Comparison of ENCODE assay signal across 28 cellular contexts in the genomic region with DNA sequence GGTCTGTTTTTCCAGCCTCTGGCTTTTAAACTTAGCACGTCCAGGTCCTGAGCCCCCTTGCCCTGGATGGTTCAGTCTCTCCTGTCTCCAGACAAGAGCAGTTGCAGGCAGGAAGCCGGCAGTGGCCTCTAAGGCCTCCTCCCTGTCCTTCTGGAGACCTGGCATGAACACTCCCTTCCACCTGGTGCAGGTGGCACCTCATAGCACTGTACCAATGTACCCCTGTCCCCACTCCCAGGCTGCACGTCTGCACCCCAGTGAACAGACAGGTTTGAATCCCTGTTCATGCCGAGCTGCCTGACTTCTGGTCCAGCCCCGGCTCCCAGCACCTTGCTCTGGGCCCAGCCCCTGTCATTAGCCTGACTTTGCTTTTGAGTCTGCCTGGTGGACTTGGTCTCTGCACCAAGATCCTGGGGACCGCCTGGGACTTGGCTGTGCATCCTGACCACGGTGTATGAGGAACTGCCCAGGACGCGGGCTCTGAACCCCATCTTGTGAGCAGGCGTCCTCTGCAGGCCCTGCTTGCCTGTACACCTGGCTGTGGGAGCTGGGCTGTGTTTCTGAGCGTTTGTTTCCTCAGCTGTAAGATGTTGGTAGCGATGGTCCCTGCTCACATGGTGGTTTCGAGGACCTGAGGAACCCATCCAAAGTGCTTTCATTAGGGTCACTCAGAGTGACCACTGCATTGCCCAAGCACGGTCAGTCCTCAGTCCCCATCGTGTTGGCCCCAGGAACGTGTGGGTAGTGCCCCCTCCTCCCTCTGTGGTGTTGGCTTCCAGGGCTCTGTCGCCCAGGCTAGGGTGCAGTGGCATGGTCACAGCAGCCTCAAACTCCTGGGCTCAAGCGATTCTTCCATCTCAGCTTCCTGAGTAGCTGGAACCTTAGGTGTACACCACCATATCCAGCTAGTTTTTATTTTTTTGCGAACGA.
DNase-seq lines count a peak whose midpoint lies in the region; ATAC-seq, FAIRE-seq and TF ChIP-seq lines count a peak whose summit lies in the region.
"Had no signal": no experiment of that assay in that cellular context is flagged by ENCODE, and none has a peak within 500 bp of the region (broad histone marks: within the 10 kb centered on the region; RNA-seq: fewer than 3 reads in every experiment).

No MANE protein-coding gene starts in this region.

- no peak overlapping the region for H4K91ac ChIP-seq in H1 (replicated peaks; ENCODE audit: insufficient read length, low read length)
- H4K91ac ChIP-seq in neuronal stem cell (ENCODE audit: low read depth, low read length, poor library complexity), result no peak overlapping the region

- H2BK20ac ChIP-seq in H1 (ENCODE audit: low read length), result no peak overlapping the region

- H3K79me1 ChIP-seq in H1 (ENCODE audit: low read depth, low read length) (no peaks in the 10 kb centered on the region), neuronal stem cell (ENCODE audit: low read depth, low read length) (peaks cover 1% of the 10 kb centered on the region)

- H2BK5ac ChIP-seq in H1 (ENCODE audit: low read depth, low read length) (no peak overlapping the region), neuronal stem cell (ENCODE audit: low read length) (no peak overlapping the region)

- H3K79me2 ChIP-seq in H1 (ENCODE audit: control insufficient read depth in 1 of 2, insufficient read depth in 2 of 2, low read length in 2 of 2), result no peaks in the 10 kb centered on the region

- H2AFZ ChIP-seq in H1 (ENCODE audit: low read length) (no peak overlapping the region), neuronal stem cell (ENCODE audit: low read length) (no peak overlapping the region)

- H3K23ac ChIP-seq in H1 (ENCODE audit: insufficient read length), result no peak overlapping the region
- peak overlapping the region; percentile 25 for H3K23ac ChIP-seq in neuronal stem cell (ENCODE audit: low read depth, low read length, poor library complexity)

- no peak overlapping the region for H3K56ac ChIP-seq in H1 (replicated peaks; ENCODE audit: insufficient read length, low read depth, low read length)

- H2BK15ac ChIP-seq in H1 (ENCODE audit: low read length) (no peak overlapping the region), neuronal stem cell (ENCODE audit: low read length) (no peak overlapping the region)

- H3K27me3 ChIP-seq in RWPE2 (ENCODE audit: insufficient read depth, poor library complexity, severe bottlenecking) (no peaks in the 10 kb centered on the region), H1 (replicated peaks in 1 of 4; ENCODE audit: control insufficient read depth in 3 of 4, extremely low read depth in 1 of 4, insufficient read depth in 3 of 4, low read length in 3 of 4) (no peaks in the 10 kb centered on the region), neuronal stem cell (ENCODE audit: control insufficient read depth in 3 of 3, insufficient read depth in 3 of 3, low read depth in 1 of 3, low read length in 3 of 3) (peaks cover 0 to 6% (median 0%) of the 10 kb centered on the region in 3 experiments), upper lobe of right lung (no peaks in the 10 kb centered on the region)
- H3K27me3 ChIP-seq: SJCRH30 had no signal

- peak; percentile 33 for DNase-seq in RWPE2 (ENCODE audit: low spot score)
- DNase-seq in H1 (ENCODE audit: low read depth in 1 of 2, low spot score in 2 of 2), result no peak
- no peak for DNase-seq in neuronal stem cell (ENCODE audit: low spot score)
- DNase-seq in upper lobe of right lung, result peak; percentile 49
- DNase-seq in stimulated activated CD4-positive, alpha-beta T cell treated with anti-CD3 and anti-CD28 coated beads, Interleukin-15, amount 100 ng/mL, for 24 hours, result no peak
- DNase-seq in NCI-H2196 treated with DMSO at 0.1 percent for 48 hours (lab: John Stamatoyannopoulos, UW; ENCODE audit: unreplicated experiment), result no peak
- DNase-seq: C1 segment of cervical spinal cord; CD4-positive, alpha-beta memory T cell; DMS 273 treated with DMSO at 0.1 percent for 48 hours; DMS79; EL; GDM1; GOT3; Karpas-422; NCI-H1092; NCI-H1436; NCI-H187; NCI-H2081 treated with DMSO at 0.1 percent for 48 hours; NCI-H2171; NCI-H524; NCI-H774; SJCRH30 had no signal

- H4K8ac ChIP-seq in H1 (ENCODE audit: extremely low read depth, insufficient read depth, low read length), result peak overlapping the region; percentile 11; the same call in 1 of the 2 replicates
- H4K8ac ChIP-seq in neuronal stem cell (ENCODE audit: low read depth, low read length), result no peak overlapping the region

- no peak overlapping the region for H2AK5ac ChIP-seq in H1 (ENCODE audit: low read depth, low read length)
- no peak overlapping the region for H2AK5ac ChIP-seq in neuronal stem cell (ENCODE audit: low read depth, low read length)

- H3K4me3 ChIP-seq in RWPE2 (ENCODE audit: severe bottlenecking) (no peak overlapping the region), H1 (ENCODE audit: extremely low read depth in 1 of 4, insufficient read depth in 2 of 4, low read depth in 3 of 4, low read length in 4 of 4) (no peak overlapping the region), neuronal stem cell (ENCODE audit: low read length in 2 of 2) (no peak overlapping the region), upper lobe of right lung (no peak overlapping the region)
- H3K4me3 ChIP-seq: GM12878, SJCRH30 had no signal

- TF ChIP-seq RAD21 in H1 (IDR thresholded peaks at IDR 0.05 in 1 of 2, conservative IDR thresholded peaks at IDR 0.05 in 1 of 2; ENCODE audit: low read depth in 2 of 2, low read length in 2 of 2), result no peak

- H4K20me1 ChIP-seq in H1 (replicated peaks in 1 of 2; ENCODE audit: control insufficient read depth in 1 of 2, insufficient read depth in 2 of 2, low read length in 2 of 2), result no peaks in the 10 kb centered on the region

- H3K4me2 ChIP-seq in H1 (ENCODE audit: insufficient read depth in 1 of 2, low read depth in 2 of 2, low read length in 2 of 2) (no peak overlapping the region), neuronal stem cell (ENCODE audit: insufficient read depth, low read length, poor library complexity, severe bottlenecking) (no peak overlapping the region)

- no peaks in the 10 kb centered on the region for H3K9me3 ChIP-seq in RWPE2 (ENCODE audit: severe bottlenecking)
- H3K9me3 ChIP-seq in H1 (ENCODE audit: insufficient read depth in 2 of 2, low read depth in 1 of 2, low read length in 1 of 2), result peaks cover 9 to 14% of the 10 kb centered on the region in 2 experiments; a peak in 3 of 4 replicates
- H3K9me3 ChIP-seq in neuronal stem cell (replicated peaks in 1 of 2; ENCODE audit: control insufficient read depth in 2 of 2, insufficient read depth in 1 of 2, low read depth in 1 of 2, low read length in 2 of 2), result peaks cover 0 to 4% of the 10 kb centered on the region in 2 donors
- H3K9me3 ChIP-seq in upper lobe of right lung, result no peaks in the 10 kb centered on the region
- H3K9me3 ChIP-seq: Caco-2, SJCRH30 had no signal

- H3K27ac ChIP-seq in RWPE2 (ENCODE audit: poor library complexity, severe bottlenecking), result no peak overlapping the region
- H3K27ac ChIP-seq in H1 (ENCODE audit: low read depth, low read length), result no peak overlapping the region
- H3K27ac ChIP-seq in neuronal stem cell (replicated peaks; ENCODE audit: low read length), result no peak overlapping the region
- H3K27ac ChIP-seq in upper lobe of right lung, result no peak overlapping the region
- H3K27ac ChIP-seq: SJCRH30 had no signal

- 90% methylated on average over 20 of the region's 20 CpGs; no CpG with 5 or more reads in 1 of the 2 experiments for WGBS in H1 (ENCODE audit: extremely low coverage in 1 of 2, insufficient coverage in 1 of 2, insufficient read length in 1 of 2, insufficient replicate concordance in 2 of 2, low coverage in 1 of 2, low lambda C conversion rate in 2 of 2, missing lambda C conversion rate in 1 of 2), 2 experiments
- no CpG with 5 or more reads among the region's 20 CpGs for WGBS in neuronal stem cell (ENCODE audit: extremely low coverage in 2 of 2, insufficient read length in 2 of 2, insufficient replicate concordance in 1 of 2), 2 donors

- no peaks in the 10 kb centered on the region for H3K23me2 ChIP-seq in H1 (ENCODE audit: low read depth, low read length)

- no peak overlapping the region for H3K9ac ChIP-seq in H1 (replicated peaks in 1 of 4; ENCODE audit: extremely low read depth in 1 of 4, low read depth in 3 of 4, low read length in 3 of 4)
- H3K9ac ChIP-seq in neuronal stem cell (ENCODE audit: low read depth, low read length, poor library complexity), result no peak overlapping the region

- H3K18ac ChIP-seq in H1 (ENCODE audit: extremely low read depth, low read length) (no peak overlapping the region; the same call in 1 of the 2 replicates), neuronal stem cell (ENCODE audit: low read length) (no peak overlapping the region)

- no peak for TF ChIP-seq EP300 in H1 (IDR thresholded peaks at IDR 0.05; ENCODE audit: borderline replicate concordance in 1 of 2, low read depth in 2 of 2, low read length in 2 of 2)

- ATAC-seq in RWPE2 (ENCODE audit: low read depth) (no peak), upper lobe of right lung (no peak)
- no peak for ATAC-seq in activated CD4-positive, CD25-positive, alpha-beta regulatory T cell treated with anti-CD3 and anti-CD28 coated beads, Interleukin-2, amount 50 U/mL, for 24 hours
- ATAC-seq: GM12878, HCT116, Right ventricle myocardium inferior, SK-N-SH treated with all-trans-retinoic acid at 6 μM for 48 hours had no signal

- intact Hi-C loops in upper lobe of right lung (cut with DNase I), result no loop called here

- POLR2A ChIA-PET in H1 (lab: Charles Lee; ENCODE audit: partially characterized antibody), result no interaction called here

- H3K14ac ChIP-seq in H1 (ENCODE audit: insufficient read length) (no peak overlapping the region), neuronal stem cell (ENCODE audit: low read length) (no peak overlapping the region)

- H3K4ac ChIP-seq in H1 (replicated peaks; ENCODE audit: insufficient read length, low read depth, low read length) (no peak overlapping the region), neuronal stem cell (ENCODE audit: low read length) (no peak overlapping the region)

- TF ChIP-seq CTCF in RWPE2 (IDR thresholded peaks at IDR 0.05; ENCODE audit: poor library complexity, severe bottlenecking), result no peak
- TF ChIP-seq CTCF in H1 (IDR thresholded peaks at IDR 0.05; ENCODE audit: control extremely low read depth in 1 of 3, insufficient read depth in 1 of 3, low read depth in 1 of 3, low read length in 3 of 3), result no peak
- no peak for TF ChIP-seq CTCF in upper lobe of right lung (IDR thresholded peaks at IDR 0.05)

- H2BK12ac ChIP-seq in H1 (ENCODE audit: low read depth, low read length), result no peak overlapping the region
- no peak overlapping the region for H2BK12ac ChIP-seq in neuronal stem cell (ENCODE audit: low read length)

- H3K36me3 ChIP-seq in RWPE2 (ENCODE audit: low read depth) (no peaks in the 10 kb centered on the region), H1 (ENCODE audit: control insufficient read depth in 2 of 4, insufficient read depth in 4 of 4, low read length in 3 of 4) (no peaks in the 10 kb centered on the region), neuronal stem cell (replicated peaks in 1 of 2; ENCODE audit: control insufficient read depth in 2 of 2, insufficient read depth in 2 of 2, low read length in 2 of 2) (no peaks in the 10 kb centered on the region), upper lobe of right lung (no peaks in the 10 kb centered on the region)
- H3K36me3 ChIP-seq: SJCRH30 had no signal

- H3K4me1 ChIP-seq in RWPE2 (ENCODE audit: insufficient read depth, poor library complexity, severe bottlenecking) (no peaks in the 10 kb centered on the region), H1 (replicated peaks in 1 of 4; ENCODE audit: control insufficient read depth in 3 of 4, insufficient read depth in 4 of 4, low read length in 3 of 4) (no peaks in the 10 kb centered on the region), neuronal stem cell (ENCODE audit: control insufficient read depth in 2 of 2, insufficient read depth in 1 of 2, low read depth in 1 of 2, low read length in 2 of 2) (no peaks in the 10 kb centered on the region), upper lobe of right lung (no peaks in the 10 kb centered on the region)
- H3K4me1 ChIP-seq: Caco-2, SJCRH30 had no signal

- no peak for TF ChIP-seq POLR2A in H1 (IDR thresholded peaks at IDR 0.05; ENCODE audit: control extremely low read depth in 1 of 2, low read depth in 2 of 2, low read length in 2 of 2)

- CTCF ChIA-PET in H1 (lab: Charles Lee; ENCODE audit: partially characterized antibody), result interaction anchor here (0.6 to 1.8 kb wide), 4 partner anchors 11 to 252 kb away, joined by 3 to 4 read pairs (median 3); no protein-coding TSS in a partner anchor

- H4K5ac ChIP-seq in H1 (ENCODE audit: insufficient read length, low read depth, low read length), result no peak overlapping the region

- no peak overlapping the region for H2BK120ac ChIP-seq in H1 (replicated peaks; ENCODE audit: low read depth, low read length)
- no peak overlapping the region for H2BK120ac ChIP-seq in neuronal stem cell (ENCODE audit: low read depth, low read length)

- FAIRE-seq in H1 (lab: Jason Lieb, UNC), result no peak
- FAIRE-seq: GM12878 had no signal

Comparison
In these comparisons a context has a peak if more than half of its experiments do, and no peak if none do; other contexts are left out.
1. DNase-seq: peak in RWPE2 (single experiment) and upper lobe of right lung (single experiment); none in H1 (0 of 2), neuronal stem cell (single experiment), stimulated activated CD4-positive, alpha-beta T cell treated with anti-CD3 and anti-CD28 coated beads, Interleukin-15, amount 100 ng/mL, for 24 hours (single experiment) and NCI-H2196 treated with DMSO at 0.1 percent for 48 hours (single experiment).